18 cellular contexts compared by ENCODE assay signal in genomic region chr6:12955996-12956395, GRCh38.
DNase-seq lines count a peak whose midpoint lies in the region; ATAC-seq, FAIRE-seq and TF ChIP-seq lines count a peak whose summit lies in the region.
"Had no signal": no experiment of that assay in that cellular context is flagged by ENCODE, and none has a peak within 500 bp of the region (broad histone marks: within the 10 kb centered on the region; RNA-seq: fewer than 3 reads in every experiment).

No MANE protein-coding gene starts in this region.

- H3K4me3 ChIP-seq in HUES48 (ENCODE audit: low read depth, low read length) (peak overlapping the region; percentile 59; the same call in 1 of the 2 replicates), small intestine (ENCODE audit: low read depth in 1 of 2, low read length in 2 of 2) (no peak overlapping the region)
- H3K4me3 ChIP-seq: SJCRH30 had no signal

- no peaks in the 10 kb centered on the region for H3K36me3 ChIP-seq in HUES48 (ENCODE audit: control insufficient read depth, insufficient read depth, low read length)
- H3K36me3 ChIP-seq in small intestine (ENCODE audit: control insufficient read depth in 2 of 2, insufficient read depth in 2 of 2, low read length in 2 of 2) = no peaks in the 10 kb centered on the region
- H3K36me3 ChIP-seq: SJCRH30 had no signal

- H3K27ac ChIP-seq in HUES48 (ENCODE audit: low read depth, low read length) (peak overlapping the region; percentile 63), small intestine (ENCODE audit: low read depth in 1 of 2, low read length in 1 of 2) (no peak overlapping the region)
- H3K27ac ChIP-seq: KMS-11, SJCRH30 had no signal

- H3K9me3 Mint-ChIP-seq in T-helper 2 cell treated with Interferon-gamma antibody and Interleukin-4, amounts not matched to agents 5 μg/mL and 100 μg/mL, for 36 hours = no peaks in the 10 kb centered on the region
- H3K9me3 Mint-ChIP-seq in dendritic cell treated with granulocyte-macrophage colony-stimulating factor and Interleukin-4, amounts not matched to agents 40 ng/mL and 50 ng/mL, for 4 days = no peaks in the 10 kb centered on the region
- H3K9me3 Mint-ChIP-seq in nephron = no peaks in the 10 kb centered on the region
- H3K9me3 Mint-ChIP-seq: CD14-positive monocyte had no signal

- FAIRE-seq in small intestine (lab: Jason Lieb, UNC) = no peak
- FAIRE-seq: frontal cortex, TTC549 had no signal

- H3K9me3 ChIP-seq in HUES48 (ENCODE audit: control insufficient read depth, insufficient read depth, low read length) = no peaks in the 10 kb centered on the region
- no peaks in the 10 kb centered on the region for H3K9me3 ChIP-seq in small intestine (ENCODE audit: control insufficient read depth, low read depth)
- H3K9me3 ChIP-seq: SJCRH30 had no signal

- H3K9ac ChIP-seq in HUES48 (ENCODE audit: low read depth, low read length) = no peak overlapping the region
- H3K9ac ChIP-seq: KMS-11 had no signal

- H3K27me3 ChIP-seq in HUES48 (ENCODE audit: control insufficient read depth, insufficient read depth, low read length) (peaks cover 72% of the 10 kb centered on the region), small intestine (ENCODE audit: control insufficient read depth in 2 of 2, insufficient read depth in 2 of 2, low read length in 2 of 2) (no peaks in the 10 kb centered on the region)
- H3K27me3 ChIP-seq: SJCRH30 had no signal

- peak overlapping the region; percentile 86 for H3K4me3 Mint-ChIP-seq in T-helper 2 cell treated with Interferon-gamma antibody and Interleukin-4, amounts not matched to agents 5 μg/mL and 100 μg/mL, for 36 hours
- H3K4me3 Mint-ChIP-seq in dendritic cell treated with granulocyte-macrophage colony-stimulating factor and Interleukin-4, amounts not matched to agents 40 ng/mL and 50 ng/mL, for 4 days = peak overlapping the region; percentile 6
- H3K4me3 Mint-ChIP-seq in nephron = peak overlapping the region; percentile 2 to 81 (median 65)

- TF ChIP-seq CTCF in nephron (IDR thresholded peaks at IDR 0.05; ENCODE audit: unreplicated experiment in 3 of 3) = no peak

- no peak for DNase-seq in T-helper 2 cell treated with Interferon-gamma antibody and Interleukin-4, amounts not matched to agents 5 μg/mL and 100 μg/mL, for 36 hours (ENCODE audit: low spot score)
- no peak for DNase-seq in T-helper 2 cell
- no peak for DNase-seq in small intestine
- DNase-seq: 8988T; cerebellar nuclear complex; islet precursor cell; NCI-H1417 treated with DMSO at 0.1 percent for 48 hours; SJCRH30; stimulated activated naive CD4-positive, alpha-beta T cell treated with Interleukin-2 at 50 U/mL for 16 hours had no signal

- H3K27me3 Mint-ChIP-seq in T-helper 2 cell treated with Interferon-gamma antibody and Interleukin-4, amounts not matched to agents 5 μg/mL and 100 μg/mL, for 36 hours (ENCODE audit: low read depth) = peaks cover 55% of the 10 kb centered on the region
- peaks cover 8% of the 10 kb centered on the region for H3K27me3 Mint-ChIP-seq in dendritic cell treated with granulocyte-macrophage colony-stimulating factor and Interleukin-4, amounts not matched to agents 40 ng/mL and 50 ng/mL, for 4 days
- peaks cover 46% of the 10 kb centered on the region for H3K27me3 Mint-ChIP-seq in nephron (ENCODE audit: low read depth)

- H3K27ac Mint-ChIP-seq in T-helper 2 cell treated with Interferon-gamma antibody and Interleukin-4, amounts not matched to agents 5 μg/mL and 100 μg/mL, for 36 hours = no peak overlapping the region
- no peak overlapping the region for H3K27ac Mint-ChIP-seq in dendritic cell treated with granulocyte-macrophage colony-stimulating factor and Interleukin-4, amounts not matched to agents 40 ng/mL and 50 ng/mL, for 4 days
- peak overlapping the region in 1 of 3 experiments; percentile 82 for H3K27ac Mint-ChIP-seq in nephron

- ATAC-seq in GM19467 (IDR thresholded peaks at IDR 0.05; ENCODE audit: unreplicated experiment) (no peak), GM18870 (IDR thresholded peaks at IDR 0.05; ENCODE audit: unreplicated experiment) (no peak)

- H3K4me1 ChIP-seq in HUES48 (ENCODE audit: control insufficient read depth, insufficient read depth, low read length) = peaks cover 32% of the 10 kb centered on the region
- H3K4me1 ChIP-seq in small intestine (ENCODE audit: control insufficient read depth in 2 of 2, insufficient read depth in 1 of 2, low read depth in 1 of 2, low read length in 1 of 2) = peaks cover 0 to 3% of the 10 kb centered on the region in 2 donors
- H3K4me1 ChIP-seq: SJCRH30 had no signal

- 85 to 92% (median 88%) methylated on average over 6 of the region's 6 CpGs for WGBS in small intestine, 3 donors

- no peaks in the 10 kb centered on the region for H3K36me3 Mint-ChIP-seq in T-helper 2 cell treated with Interferon-gamma antibody and Interleukin-4, amounts not matched to agents 5 μg/mL and 100 μg/mL, for 36 hours (ENCODE audit: low read depth)
- peaks cover 10% of the 10 kb centered on the region for H3K36me3 Mint-ChIP-seq in dendritic cell treated with granulocyte-macrophage colony-stimulating factor and Interleukin-4, amounts not matched to agents 40 ng/mL and 50 ng/mL, for 4 days (ENCODE audit: low read depth)
- no peaks in the 10 kb centered on the region for H3K36me3 Mint-ChIP-seq in nephron (ENCODE audit: low read depth)
- H3K36me3 Mint-ChIP-seq: CD14-positive monocyte had no signal

- peaks cover 12% of the 10 kb centered on the region for H3K4me1 Mint-ChIP-seq in T-helper 2 cell treated with Interferon-gamma antibody and Interleukin-4, amounts not matched to agents 5 μg/mL and 100 μg/mL, for 36 hours (ENCODE audit: low read depth)
- H3K4me1 Mint-ChIP-seq in dendritic cell treated with granulocyte-macrophage colony-stimulating factor and Interleukin-4, amounts not matched to agents 40 ng/mL and 50 ng/mL, for 4 days (ENCODE audit: low read depth) = peaks cover 33% of the 10 kb centered on the region
- peaks cover 27% of the 10 kb centered on the region for H3K4me1 Mint-ChIP-seq in nephron

- intact Hi-C loops in dendritic cell treated with granulocyte-macrophage colony-stimulating factor and Interleukin-4, amounts not matched to agents 40 ng/mL and 50 ng/mL, for 4 days (cut with micrococcal nuclease) = no loop called here

Comparison
In these comparisons a context has a peak if more than half of its experiments do, and no peak if none do; other contexts are left out.
1. H3K4me3 Mint-ChIP-seq: peak in every context shown above with its lines; median percentile 86 in T-helper 2 cell treated with Interferon-gamma antibody and Interleukin-4, amounts not matched to agents 5 μg/mL and 100 μg/mL, for 36 hours; 65 in nephron; 6 in dendritic cell treated with granulocyte-macrophage colony-stimulating factor and Interleukin-4, amounts not matched to agents 40 ng/mL and 50 ng/mL, for 4 days.